ENCODE assay signal across 8 cellular contexts in genomic region chr19:13764821-13765394, GRCh38. TPM values are rescaled to one million over a fixed set of nuclear protein-coding genes. Genes with fewer than 3 reads are reported as not detected.
DNase-seq lines count a peak whose midpoint lies in the region; TF ChIP-seq lines count a peak whose summit lies in the region.

No MANE protein-coding gene starts in this region.

- peak overlapping the region; percentile 81 for H3K27ac Mint-ChIP-seq in MCF 10A (ENCODE audit: low read depth, unreplicated experiment)

- POLR2A ChIA-PET in MCF 10A (lab: Yijun Ruan, JAX) = interaction anchor here (0.7 to 4.8 kb wide), 17 partner anchors 9 to 1213 kb away, joined by 3 to 51 read pairs (median 4); partner anchors contain the start of gene C19orf53

- CTCF ChIA-PET in MCF 10A (lab: Yijun Ruan, JAX) = interaction anchor here (0.7 kb wide), 2 partner anchors 144 to 531 kb away, joined by 4 to 6 read pairs; no protein-coding TSS in a partner anchor

- peak overlapping the region; percentile 55 for H3K4me2 ChIP-seq in SU-DHL-6 (ENCODE audit: low read depth, low read length, poor library complexity, severe bottlenecking)

- H3K79me2 ChIP-seq in SU-DHL-6 (ENCODE audit: insufficient read depth, low read length) = no peaks in the 10 kb centered on the region

- H3F3A ChIP-seq in SU-DHL-6 (ENCODE audit: insufficient read depth) = 0 out of 2 replicates have a peak, but pooled peaks cover 8% of the 10 kb centered on the region

- intact Hi-C loops in MCF 10A (cut with micrococcal nuclease) = no loop called here

- H4K20me1 ChIP-seq in SU-DHL-6 (ENCODE audit: low read depth, low read length) = no peaks in the 10 kb centered on the region; the same call in 1 of the 2 replicates

- no peaks in the 10 kb centered on the region; the same call in 1 of the 2 replicates for H3K36me3 ChIP-seq in SU-DHL-6 (ENCODE audit: low read length)
- peaks cover 3% of the 10 kb centered on the region for H3K36me3 ChIP-seq in kidney epithelial cell (ENCODE audit: control insufficient read depth, insufficient read depth, low read length)

- H3K4me3 Mint-ChIP-seq in MCF 10A (ENCODE audit: unreplicated experiment) = peak overlapping the region; percentile 81

- DNase-seq in NCI-H146 (lab: John Stamatoyannopoulos, UW) = peak; percentile 53
- DNase-seq in NCI-H146 treated with DMSO at 0.1 percent for 48 hours (lab: John Stamatoyannopoulos, UW; ENCODE audit: unreplicated experiment) = no peak
- no peak for DNase-seq in MCF 10A (ENCODE audit: unreplicated experiment)
- no peak for DNase-seq in kidney epithelial cell (ENCODE audit: low read depth)
- DNase-seq in stimulated activated CD8-positive, alpha-beta memory T cell treated with anti-CD3 and anti-CD28 coated beads, Interleukin-4, amount 100 ng/mL, for 48 hours = peak; percentile 59
- DNase-seq in DMS79 (lab: John Stamatoyannopoulos, UW) = no peak
- DNase-seq in NK-92 (lab: John Stamatoyannopoulos, UW; ENCODE audit: unreplicated experiment) = no peak

- H3K36me3 Mint-ChIP-seq in MCF 10A (ENCODE audit: insufficient read depth, unreplicated experiment) = peaks cover 54% of the 10 kb centered on the region

- no peaks in the 10 kb centered on the region for H3K9me3 ChIP-seq in SU-DHL-6 (ENCODE audit: insufficient read depth, low read length)

- no peak overlapping the region for H2AFZ ChIP-seq in SU-DHL-6 (ENCODE audit: low read depth, low read length, severe bottlenecking)

- BruUV-seq in MCF 10A (replicated peaks; lab: Mats Ljungman, UMichigan) = no TSS peak

- H3K9me2 ChIP-seq in SU-DHL-6 (replicated peaks; ENCODE audit: insufficient read depth, low read length) = no peaks in the 10 kb centered on the region

- no peak for TF ChIP-seq CTCF in SU-DHL-6 (IDR thresholded peaks at IDR 0.05; ENCODE audit: insufficient read depth, low read length, poor library complexity, severe bottlenecking)
- no peak for TF ChIP-seq CTCF in MCF 10A (IDR thresholded peaks at IDR 0.05; ENCODE audit: unreplicated experiment)
- TF ChIP-seq CTCF in kidney epithelial cell (IDR thresholded peaks at IDR 0.05; ENCODE audit: insufficient read depth, low read length, poor library complexity, severe bottlenecking) = no peak

- H3K4me1 Mint-ChIP-seq in MCF 10A (ENCODE audit: insufficient read depth, unreplicated experiment) = peaks cover 17% of the 10 kb centered on the region

- no peaks in the 10 kb centered on the region for H3K27me3 Mint-ChIP-seq in MCF 10A (ENCODE audit: insufficient read depth, unreplicated experiment)

- peak overlapping the region; percentile 62 for H3K9ac ChIP-seq in SU-DHL-6 (ENCODE audit: low read length)

- H3K27ac ChIP-seq in SU-DHL-6 (ENCODE audit: low read depth, low read length) = no peak overlapping the region

- no peaks in the 10 kb centered on the region for H3K9me3 Mint-ChIP-seq in MCF 10A (ENCODE audit: unreplicated experiment)

- no peaks in the 10 kb centered on the region for H3K27me3 ChIP-seq in SU-DHL-6 (ENCODE audit: low read length)
- H3K27me3 ChIP-seq in kidney epithelial cell (ENCODE audit: control insufficient read depth, insufficient read depth, low read length) = no peaks in the 10 kb centered on the region

- H3K4me3 ChIP-seq in SU-DHL-6 (ENCODE audit: insufficient read depth, low read length, poor library complexity, severe bottlenecking) (peak overlapping the region; percentile 72), kidney epithelial cell (ENCODE audit: low read depth, low read length) (peak overlapping the region; percentile 89)

RNA-seq across cellular contexts. Expression of gene MRI1, which starts 0.6 kb away (rescaled TPM):
- total RNA-seq in MCF 10A (2022) (24.8 and 27.0 TPM in 2 replicates), kidney epithelial cell (25.9 and 32.6 TPM in 2 replicates)

RNA-seq across cellular contexts. Expression of gene C19orf53, which starts 9.3 kb away (rescaled TPM):
- 89.0 and 101 TPM in 2 replicates for total RNA-seq in MCF 10A (2022)
- total RNA-seq in kidney epithelial cell = 196 and 203 TPM in 2 replicates

RNA-seq across cellular contexts. Expression of gene ZSWIM4, which starts 30.3 kb away (rescaled TPM):
- total RNA-seq in MCF 10A (2022) = 9.2 and 9.4 TPM in 2 replicates
- total RNA-seq in kidney epithelial cell = 25.7 and 25.9 TPM in 2 replicates

Comparison
In these comparisons a context has a peak if more than half of its experiments do, and no peak if none do; other contexts are left out.
1. DNase-seq: peak in NCI-H146 (single experiment) and stimulated activated CD8-positive, alpha-beta memory T cell treated with anti-CD3 and anti-CD28 coated beads, Interleukin-4, amount 100 ng/mL, for 48 hours (single experiment); none in NCI-H146 treated with DMSO at 0.1 percent for 48 hours (single experiment), MCF 10A (single experiment), kidney epithelial cell (single experiment), DMS79 (single experiment) and NK-92 (single experiment).